Comparison of ENCODE assay signal across 13 cellular contexts in genomic region chr19:38046254-38047047, GRCh38.
DNase-seq lines count a peak whose midpoint lies in the region; ATAC-seq and TF ChIP-seq lines count a peak whose summit lies in the region.
"Had no signal": no experiment of that assay in that cellular context is flagged by ENCODE, and none has a peak within 500 bp of the region (broad histone marks: within the 10 kb centered on the region; RNA-seq: fewer than 3 reads in every experiment).

No MANE protein-coding gene starts in this region.

- H3K4me1 Mint-ChIP-seq in immature natural killer cell = peaks cover 32 to 41% of the 10 kb centered on the region in 2 donors

- DNase-seq in GM06990 (ENCODE audit: extremely low read depth, insufficient read length) (peak; percentile 87), GM19238 (ENCODE audit: insufficient read length, low spot score) (peak; percentile 64), immature natural killer cell (peak in 1 of 3 donors; percentile 7), activated gamma-delta T cell (lab: John Stamatoyannopoulos, UW) (no peak), PC-3 (no peak), left lobe of liver (ENCODE audit: low spot score) (no peak)
- DNase-seq: activated T-cell treated with anti-CD3 and anti-CD28 coated beads, Interleukin-2, amount 50 U/mL, for 1 hour; NCI-H1694 treated with DMSO at 0.1 percent for 48 hours had no signal

- H3K27me3 Mint-ChIP-seq in immature natural killer cell (ENCODE audit: low read depth in 3 of 3) = peaks cover 3 to 6% (median 4%) of the 10 kb centered on the region in 3 donors

- BruUV-seq in PC-3 (replicated peaks; lab: Mats Ljungman, UMichigan) = no TSS peak

- H3K4me1 ChIP-seq in PC-3 (ENCODE audit: insufficient read depth, low read length) = no peaks in the 10 kb centered on the region
- H3K4me1 ChIP-seq: vagina had no signal

- peak overlapping the region; percentile 49 for H3K4me3 ChIP-seq in GM06990 (replicated peaks; ENCODE audit: low read depth, low read length)
- no peak overlapping the region for H3K4me3 ChIP-seq in PC-3 (ENCODE audit: low read length)
- H3K4me3 ChIP-seq: SK-N-MC, vagina had no signal

- intact Hi-C loops in PC-3 (cut with micrococcal nuclease) = no loop called here

- H3K9me2 ChIP-seq in PC-3 (replicated peaks; ENCODE audit: low read length) = no peaks in the 10 kb centered on the region

- peak; percentile 32 for ATAC-seq in HG03442 (IDR thresholded peaks at IDR 0.05; ENCODE audit: unreplicated experiment)
- ATAC-seq in HG03045 (IDR thresholded peaks at IDR 0.05; ENCODE audit: unreplicated experiment) = no peak
- ATAC-seq in PC-3 = no peak
- ATAC-seq in left lobe of liver = no peak

- H3K36me3 ChIP-seq in GM06990 (ENCODE audit: control insufficient read depth, insufficient read depth, low read length) (no peaks in the 10 kb centered on the region; the same call in 1 of the 2 replicates), PC-3 (ENCODE audit: low read depth, low read length) (peaks cover 5% of the 10 kb centered on the region; the same call in 1 of the 2 replicates)
- H3K36me3 ChIP-seq: vagina had no signal

- H4K20me1 ChIP-seq in PC-3 (ENCODE audit: low read length) = no peaks in the 10 kb centered on the region

- no peak overlapping the region for H2AFZ ChIP-seq in PC-3 (ENCODE audit: low read length)

- H3K36me3 Mint-ChIP-seq in immature natural killer cell = peaks cover 0 to 3% (median 3%) of the 10 kb centered on the region in 3 donors

- H3K4me3 Mint-ChIP-seq in immature natural killer cell = no peak overlapping the region

- TF ChIP-seq CTCF in GM06990 (IDR thresholded peaks at IDR 0.05; ENCODE audit: insufficient read depth, low read length, poor library complexity, severe bottlenecking) = no peak
- TF ChIP-seq CTCF in PC-3 (conservative IDR thresholded peaks at IDR 0.05; ENCODE audit: low read depth, low read length) = no peak

- H3K79me2 ChIP-seq in PC-3 (ENCODE audit: low read length) = peaks cover 33% of the 10 kb centered on the region

- H3K27ac Mint-ChIP-seq in immature natural killer cell = peak overlapping the region in 4 of 6 donors; percentile 25 to 98 (median 74)

- H3K27me3 ChIP-seq in GM06990 (replicated peaks; ENCODE audit: control insufficient read depth, insufficient read depth, low read length) (no peaks in the 10 kb centered on the region), PC-3 (ENCODE audit: low read length) (no peaks in the 10 kb centered on the region)
- H3K27me3 ChIP-seq: vagina had no signal

- H3K9ac ChIP-seq in PC-3 (ENCODE audit: low read length) = no peak overlapping the region

- POLR2A ChIA-PET in PC-3 (lab: Charles Lee; ENCODE audit: unreplicated experiment) = interaction anchor here (0.6 kb wide), 1 partner anchor 129 kb away, joined by 4 read pairs; no protein-coding TSS in a partner anchor

- no peaks in the 10 kb centered on the region for H3F3A ChIP-seq in PC-3 (ENCODE audit: low read length, unreplicated experiment)

- no peak overlapping the region for H3K4me2 ChIP-seq in PC-3 (ENCODE audit: low read length)

- no peak overlapping the region for H3K27ac ChIP-seq in PC-3 (ENCODE audit: low read length)
- H3K27ac ChIP-seq: HL-60, SK-N-MC, vagina had no signal

- H3K9me3 Mint-ChIP-seq in immature natural killer cell = no peaks in the 10 kb centered on the region

- CTCF ChIA-PET in PC-3 (lab: Charles Lee) = no interaction called here

- peaks cover 4% of the 10 kb centered on the region; the same call in 1 of the 2 replicates for H3K9me3 ChIP-seq in PC-3 (ENCODE audit: low read length)
- H3K9me3 ChIP-seq: vagina had no signal

Comparison
In these comparisons a context has a peak if more than half of its experiments do, and no peak if none do; other contexts are left out.
1. DNase-seq: peak in GM06990 (single experiment) and GM19238 (single experiment); none in activated gamma-delta T cell (single experiment), PC-3 (single experiment) and left lobe of liver (single experiment).